Comparison of ENCODE assay signal across 14 cellular contexts in the genomic region with DNA sequence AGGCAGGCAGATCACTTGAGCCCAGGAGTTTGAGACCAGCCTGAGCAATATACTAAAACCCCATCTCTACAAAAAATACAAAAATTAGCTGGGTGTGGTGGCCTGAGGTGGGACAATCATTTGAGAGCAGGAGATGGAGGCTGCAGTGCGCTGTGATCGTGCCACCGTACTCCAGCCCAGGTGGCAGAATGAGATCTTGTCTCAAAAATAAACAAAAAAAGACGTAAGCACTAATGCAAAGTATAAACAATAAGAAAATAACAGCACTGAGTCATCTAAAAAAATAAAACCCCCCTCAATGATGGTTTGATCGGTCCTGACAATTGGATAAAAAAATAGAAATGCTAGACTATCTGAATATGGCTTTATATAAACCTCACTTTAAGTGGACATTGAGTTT. TPM values are rescaled to one million over a fixed set of nuclear protein-coding genes. Genes with fewer than 3 reads are reported as not detected.
DNase-seq lines count a peak whose midpoint lies in the region; ATAC-seq and TF ChIP-seq lines count a peak whose summit lies in the region.
"Had no signal": no experiment of that assay in that cellular context is flagged by ENCODE, and none has a peak within 500 bp of the region (broad histone marks: within the 10 kb centered on the region; RNA-seq: fewer than 3 reads in every experiment).

No MANE protein-coding gene starts in this region.

- H3K4me3 ChIP-seq in HEK293 (ENCODE audit: low read depth, low read length) (no peak overlapping the region), spleen (peak overlapping the region in 2 of 8 donors; percentile 4 to 89)
- H3K4me3 ChIP-seq: thoracic aorta had no signal

- no peaks in the 10 kb centered on the region for H3K9me3 ChIP-seq in HEK293 (ENCODE audit: control insufficient read depth, insufficient read depth, low read depth, low read length)
- H3K9me3 ChIP-seq in spleen = no peaks in the 10 kb centered on the region
- H3K9me3 ChIP-seq: breast epithelium, thoracic aorta had no signal

- intact Hi-C loops in spleen (cut with DNase I; ENCODE audit: low total_unique reads) = no loop called here

- 87 to 94% (median 90%) methylated on average over 5 of the region's 5 CpGs for WGBS in spleen, 5 donors

- no peaks in the 10 kb centered on the region for H3K27me3 Mint-ChIP-seq in T-helper 1 cell treated with Interleukin-12 subunit alpha and Interleukin-12 subunit beta and Interleukin-4 antibody, amounts not matched to agents 30 μg/mL and 1 μg/mL, for 36 hours (ENCODE audit: low read depth)
- H3K27me3 Mint-ChIP-seq in natural killer cell treated with Interleukin-12 subunit alpha and Interleukin-12 subunit beta and Interleukin-15 and Interleukin-18, amount 100 ng/mL, for 72 hours = no peaks in the 10 kb centered on the region

- H3K27ac Mint-ChIP-seq in T-helper 1 cell treated with Interleukin-12 subunit alpha and Interleukin-12 subunit beta and Interleukin-4 antibody, amounts not matched to agents 30 μg/mL and 1 μg/mL, for 36 hours = peak overlapping the region; percentile 38
- peak overlapping the region; percentile 95 to 98 for H3K27ac Mint-ChIP-seq in activated naive CD4-positive, alpha-beta T cell treated with anti-CD3 and anti-CD28 coated beads, Interleukin-2, amount 50 U/mL, for 72 hours
- peak overlapping the region; percentile 86 to 97 for H3K27ac Mint-ChIP-seq in natural killer cell treated with Interleukin-12 subunit alpha and Interleukin-12 subunit beta and Interleukin-15 and Interleukin-18, amount 100 ng/mL, for 72 hours

- H3K27me3 ChIP-seq in spleen (replicated peaks in 1 of 7) = no peaks in the 10 kb centered on the region
- H3K27me3 ChIP-seq: breast epithelium had no signal

- H3K4me1 ChIP-seq in HEK293 (ENCODE audit: control insufficient read depth, insufficient read depth, low read length) (peaks cover 9% of the 10 kb centered on the region), spleen (peaks cover 40 to 90% (median 81%) of the 10 kb centered on the region in 6 donors)

- no peak for TF ChIP-seq POLR2A in spleen (IDR thresholded peaks at IDR 0.05)

- H3K4me3 Mint-ChIP-seq in T-helper 1 cell treated with Interleukin-12 subunit alpha and Interleukin-12 subunit beta and Interleukin-4 antibody, amounts not matched to agents 30 μg/mL and 1 μg/mL, for 36 hours = peak overlapping the region; percentile 83
- peak overlapping the region; percentile 83 for H3K4me3 Mint-ChIP-seq in natural killer cell treated with Interleukin-12 subunit alpha and Interleukin-12 subunit beta and Interleukin-15 and Interleukin-18, amount 100 ng/mL, for 72 hours

- no peak for DNase-seq in T-helper 1 cell
- no peak for DNase-seq in activated naive CD4-positive, alpha-beta T cell treated with anti-CD3 and anti-CD28 coated beads, Interleukin-2, amount 50 U/mL, for 72 hours (ENCODE audit: low spot score in 2 of 2)
- no peak for DNase-seq in natural killer cell treated with Interleukin-12 subunit alpha and Interleukin-12 subunit beta and Interleukin-15 and Interleukin-18, amount 100 ng/mL, for 72 hours (ENCODE audit: low spot score)
- no peak for DNase-seq in NCI-H146 (lab: John Stamatoyannopoulos, UW)
- no peak for DNase-seq in spleen
- no peak for DNase-seq in D341Med (ENCODE audit: low spot score)
- DNase-seq: activated gamma-delta T cell, left cardiac atrium, NCI-H2081 treated with DMSO at 0.1 percent for 48 hours had no signal

- POLR2A ChIA-PET in HEK293 (lab: Yijun Ruan, JAX) = no interaction called here

- H3K4me1 Mint-ChIP-seq in T-helper 1 cell treated with Interleukin-12 subunit alpha and Interleukin-12 subunit beta and Interleukin-4 antibody, amounts not matched to agents 30 μg/mL and 1 μg/mL, for 36 hours (ENCODE audit: low read depth) = peaks cover 57% of the 10 kb centered on the region
- H3K4me1 Mint-ChIP-seq in natural killer cell treated with Interleukin-12 subunit alpha and Interleukin-12 subunit beta and Interleukin-15 and Interleukin-18, amount 100 ng/mL, for 72 hours (ENCODE audit: low read depth in 2 of 2) = peaks cover 56 to 71% of the 10 kb centered on the region in 2 donors

- no peak for TF ChIP-seq CTCF in HEK293 (tag by site-specific recombination; IDR thresholded peaks at IDR 0.05)
- TF ChIP-seq CTCF in spleen (IDR thresholded peaks at IDR 0.05 in 8 of 11, conservative IDR thresholded peaks at IDR 0.05 in 3 of 11) = no peak

- no peaks in the 10 kb centered on the region for H3K9me3 Mint-ChIP-seq in T-helper 1 cell treated with Interleukin-12 subunit alpha and Interleukin-12 subunit beta and Interleukin-4 antibody, amounts not matched to agents 30 μg/mL and 1 μg/mL, for 36 hours
- peaks cover 0 to 5% of the 10 kb centered on the region in 2 donors for H3K9me3 Mint-ChIP-seq in activated naive CD4-positive, alpha-beta T cell treated with anti-CD3 and anti-CD28 coated beads, Interleukin-2, amount 50 U/mL, for 72 hours
- H3K9me3 Mint-ChIP-seq in natural killer cell treated with Interleukin-12 subunit alpha and Interleukin-12 subunit beta and Interleukin-15 and Interleukin-18, amount 100 ng/mL, for 72 hours = no peaks in the 10 kb centered on the region

- CTCF ChIA-PET in HEK293 (lab: Yijun Ruan, JAX) = no interaction called here

- no peaks in the 10 kb centered on the region for H3K36me3 ChIP-seq in HEK293 (ENCODE audit: control insufficient read depth in 2 of 2, insufficient read depth in 1 of 2, low read length in 2 of 2)
- peaks cover 0 to 6% (median 0%) of the 10 kb centered on the region in 6 donors for H3K36me3 ChIP-seq in spleen
- H3K36me3 ChIP-seq: thoracic aorta had no signal

- ATAC-seq in activated naive CD4-positive, alpha-beta T cell treated with anti-CD3 and anti-CD28 coated beads, Interleukin-2, amount 50 U/mL, for 72 hours = no peak
- ATAC-seq in natural killer cell treated with Interleukin-12 subunit alpha and Interleukin-12 subunit beta and Interleukin-15 and Interleukin-18, amount 100 ng/mL, for 72 hours = no peak
- ATAC-seq: left cardiac atrium had no signal

- peaks cover 15% of the 10 kb centered on the region for H3K36me3 Mint-ChIP-seq in T-helper 1 cell treated with Interleukin-12 subunit alpha and Interleukin-12 subunit beta and Interleukin-4 antibody, amounts not matched to agents 30 μg/mL and 1 μg/mL, for 36 hours (ENCODE audit: low read depth)
- peaks cover 34 to 45% of the 10 kb centered on the region in 2 donors for H3K36me3 Mint-ChIP-seq in activated naive CD4-positive, alpha-beta T cell treated with anti-CD3 and anti-CD28 coated beads, Interleukin-2, amount 50 U/mL, for 72 hours
- no peaks in the 10 kb centered on the region for H3K36me3 Mint-ChIP-seq in natural killer cell treated with Interleukin-12 subunit alpha and Interleukin-12 subunit beta and Interleukin-15 and Interleukin-18, amount 100 ng/mL, for 72 hours

- no peak overlapping the region for H3K27ac ChIP-seq in HEK293 (ENCODE audit: extremely low read depth, low read depth, low read length)
- peak overlapping the region in 1 of 8 donors; percentile 21 for H3K27ac ChIP-seq in spleen
- H3K27ac ChIP-seq: breast epithelium, RWPE1, thoracic aorta had no signal

TF ChIP-seq in HEK293, 187 proteins besides CTCF, POLR2A, EP300 and RAD21 (continues in another document):
- TF ChIP-seq ZNF16 (tag by site-specific recombination; IDR thresholded peaks at IDR 0.05; ENCODE audit: low read depth) (no peak), ZNF114 (tag by site-specific recombination; IDR thresholded peaks at IDR 0.05) (no peak), ZNF121 (tag by site-specific recombination; IDR thresholded peaks at IDR 0.05) (no peak), ZNF629 (tag by site-specific recombination; IDR thresholded peaks at IDR 0.05) (peak; percentile 67), ZNF658 (tag by site-specific recombination; IDR thresholded peaks at IDR 0.05) (no peak), ZNF335 (tag by site-specific recombination; conservative IDR thresholded peaks at IDR 0.05) (no peak), ZBTB20 (tag by site-specific recombination; IDR thresholded peaks at IDR 0.05) (no peak), WT1 (tag by site-specific recombination; IDR thresholded peaks at IDR 0.05) (peak; percentile 67)
- TF ChIP-seq, protein P1, sequence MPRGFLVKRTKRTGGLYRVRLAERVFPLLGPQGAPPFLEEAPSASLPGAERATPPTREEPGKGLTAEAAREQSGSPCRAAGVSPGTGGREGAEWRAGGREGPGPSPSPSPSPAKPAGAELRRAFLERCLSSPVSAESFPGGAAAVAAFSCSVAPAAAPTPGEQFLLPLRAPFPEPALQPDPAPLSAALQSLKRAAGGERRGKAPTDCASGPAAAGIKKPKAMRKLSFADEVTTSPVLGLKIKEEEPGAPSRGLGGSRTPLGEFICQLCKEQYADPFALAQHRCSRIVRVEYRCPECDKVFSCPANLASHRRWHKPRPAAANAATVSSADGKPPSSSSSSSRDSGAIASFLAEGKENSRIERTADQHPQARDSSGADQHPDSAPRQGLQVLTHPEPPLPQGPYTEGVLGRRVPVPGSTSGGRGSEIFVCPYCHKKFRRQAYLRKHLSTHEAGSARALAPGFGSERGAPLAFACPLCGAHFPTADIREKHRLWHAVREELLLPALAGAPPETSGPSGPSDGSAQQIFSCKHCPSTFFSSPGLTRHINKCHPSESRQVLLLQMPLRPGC (tag by site-specific recombination; IDR thresholded peaks at IDR 0.05) = peak; percentile 44; the same call in 1 of the 2 replicates
- TF ChIP-seq, protein P2, sequence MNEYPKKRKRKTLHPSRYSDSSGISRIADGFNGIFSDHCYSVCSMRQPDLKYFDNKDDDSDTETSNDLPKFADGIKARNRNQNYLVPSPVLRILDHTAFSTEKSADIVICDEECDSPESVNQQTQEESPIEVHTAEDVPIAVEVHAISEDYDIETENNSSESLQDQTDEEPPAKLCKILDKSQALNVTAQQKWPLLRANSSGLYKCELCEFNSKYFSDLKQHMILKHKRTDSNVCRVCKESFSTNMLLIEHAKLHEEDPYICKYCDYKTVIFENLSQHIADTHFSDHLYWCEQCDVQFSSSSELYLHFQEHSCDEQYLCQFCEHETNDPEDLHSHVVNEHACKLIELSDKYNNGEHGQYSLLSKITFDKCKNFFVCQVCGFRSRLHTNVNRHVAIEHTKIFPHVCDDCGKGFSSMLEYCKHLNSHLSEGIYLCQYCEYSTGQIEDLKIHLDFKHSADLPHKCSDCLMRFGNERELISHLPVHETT (tag by site-specific recombination; IDR thresholded peaks at IDR 0.05) = 0 out of 2 replicates have a peak, but pooled peaks have one; percentile 49

RNA-seq across cellular contexts. Expression of a gene that starts 3.6 kb away (rescaled TPM):
- 100 to 1,000 TPM in 1 of 2 donors, 10 to 100 TPM in 1; 88.6 to 129 TPM for total RNA-seq in activated naive CD4-positive, alpha-beta T cell treated with anti-CD3 and anti-CD28 coated beads, Interleukin-2, amount 50 U/mL, for 72 hours
- total RNA-seq in natural killer cell treated with Interleukin-12 subunit alpha and Interleukin-12 subunit beta and Interleukin-15 and Interleukin-18, amount 100 ng/mL, for 72 hours = 10 to 100 TPM; 47.5 to 56.3 TPM
- 100 to 1,000 TPM in 1 of 7 donors, 10 to 100 TPM in 6; 52.7 to 168 (median 67.7) TPM for total RNA-seq in spleen
- polyA plus RNA-seq in spleen = 10 to 100 TPM; 30.7 to 37.8 (median 34.9) TPM

RNA-seq across cellular contexts. Expression of a gene that starts 44.3 kb away (rescaled TPM):
- total RNA-seq in activated naive CD4-positive, alpha-beta T cell treated with anti-CD3 and anti-CD28 coated beads, Interleukin-2, amount 50 U/mL, for 72 hours = under 1 TPM; 0.30 to 0.54 TPM
- total RNA-seq in natural killer cell treated with Interleukin-12 subunit alpha and Interleukin-12 subunit beta and Interleukin-15 and Interleukin-18, amount 100 ng/mL, for 72 hours = not detected
- total RNA-seq in spleen = 1 to 10 TPM; 1.9 to 6.8 (median 3.5) TPM
- 10 to 100 TPM in 2 of 3 donors, 1 to 10 TPM in 1; 4.6 to 50.5 (median 11.0) TPM for polyA plus RNA-seq in spleen

Comparison
In these comparisons a context has a peak if more than half of its experiments do, and no peak if none do; other contexts are left out.
1. H3K27ac Mint-ChIP-seq: peak in every context shown above with its lines; median percentile 96 in activated naive CD4-positive, alpha-beta T cell treated with anti-CD3 and anti-CD28 coated beads, Interleukin-2, amount 50 U/mL, for 72 hours; 92 in natural killer cell treated with Interleukin-12 subunit alpha and Interleukin-12 subunit beta and Interleukin-15 and Interleukin-18, amount 100 ng/mL, for 72 hours; 38 in T-helper 1 cell treated with Interleukin-12 subunit alpha and Interleukin-12 subunit beta and Interleukin-4 antibody, amounts not matched to agents 30 μg/mL and 1 μg/mL, for 36 hours.